Comparison of ENCODE assay signal across 8 cellular contexts in the genomic region with DNA sequence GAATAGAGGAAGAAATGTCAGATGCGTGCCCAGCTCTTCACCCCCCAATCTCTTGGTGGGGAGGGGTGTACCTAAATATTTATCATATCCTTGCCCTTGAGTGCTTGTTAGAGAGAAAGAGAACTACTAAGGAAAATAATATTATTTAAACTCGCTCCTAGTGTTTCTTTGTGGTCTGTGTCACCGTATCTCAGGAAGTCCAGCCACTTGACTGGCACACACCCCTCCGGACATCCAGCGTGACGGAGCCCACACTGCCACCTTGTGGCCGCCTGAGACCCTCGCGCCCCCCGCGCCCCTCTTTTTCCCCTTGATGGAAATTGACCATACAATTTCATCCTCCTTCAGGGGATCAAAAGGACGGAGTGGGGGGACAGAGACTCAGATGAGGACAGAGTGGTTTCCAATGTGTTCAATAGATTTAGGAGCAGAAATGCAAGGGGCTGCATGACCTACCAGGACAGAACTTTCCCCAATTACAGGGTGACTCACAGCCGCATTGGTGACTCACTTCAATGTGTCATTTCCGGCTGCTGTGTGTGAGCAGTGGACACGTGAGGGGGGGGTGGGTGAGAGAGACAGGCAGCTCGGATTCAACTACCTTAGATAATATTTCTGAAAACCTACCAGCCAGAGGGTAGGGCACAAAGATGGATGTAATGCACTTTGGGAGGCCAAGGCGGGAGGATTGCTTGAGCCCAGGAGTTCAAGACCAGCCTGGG. TPM values are rescaled to one million over a fixed set of nuclear protein-coding genes. Genes with fewer than 3 reads are reported as not detected.
DNase-seq lines count a peak whose midpoint lies in the region; ATAC-seq and TF ChIP-seq lines count a peak whose summit lies in the region.

No MANE protein-coding gene starts in this region.

- H3K27me3 ChIP-seq in dorsolateral prefrontal cortex, result peaks cover 0 to 7% (median 0%) of the 10 kb centered on the region in 45 donors

- H3K27ac Mint-ChIP-seq in mesothelial cell of epicardium, result peak overlapping the region; percentile 56

- H3K27ac ChIP-seq in dorsolateral prefrontal cortex, result peak overlapping the region in 41 of 59 donors; percentile 3 to 86 (median 57)

- DNase-seq in GM12865 (ENCODE audit: low read depth) (peak; percentile 90), NCI-H460 (ENCODE audit: extremely low read depth, low read depth) (peak; percentile 96), dorsolateral prefrontal cortex (peak in 5 of 10 donors; percentile 49 to 85 (median 76)), mesothelial cell of epicardium (ENCODE audit: low spot score in 2 of 2, unreplicated experiment in 2 of 2) (no peak)
- DNase-seq in activated CD4-positive, alpha-beta T cell treated with anti-CD3 and anti-CD28 coated beads, Interleukin-2, amount 50 U/mL, for 24 hours (ENCODE audit: low read depth in 1 of 2, low spot score in 1 of 2), result peak; percentile 62 to 89
- peak; percentile 73 to 75 for DNase-seq in stimulated activated CD8-positive, alpha-beta memory T cell treated with anti-CD3 and anti-CD28 coated beads, Interleukin-4, amount 100 ng/mL, for 1 hour (ENCODE audit: low read depth in 2 of 2, low spot score in 1 of 2)

- ATAC-seq in HG02981 (IDR thresholded peaks at IDR 0.05; ENCODE audit: unreplicated experiment) (peak; percentile 73), HG03139 (IDR thresholded peaks at IDR 0.05; ENCODE audit: unreplicated experiment) (no peak)

- no peaks in the 10 kb centered on the region for H3K36me3 Mint-ChIP-seq in mesothelial cell of epicardium

- H3K27me3 Mint-ChIP-seq in mesothelial cell of epicardium (ENCODE audit: low read depth), result peaks cover 1% of the 10 kb centered on the region

- no peaks in the 10 kb centered on the region for H3K9me3 Mint-ChIP-seq in mesothelial cell of epicardium

- peak; percentile 76 for TF ChIP-seq CTCF in GM12865 (IDR thresholded peaks at IDR 0.05; ENCODE audit: insufficient read depth, low read depth, low read length, missing control alignments)
- TF ChIP-seq CTCF in dorsolateral prefrontal cortex (IDR thresholded peaks at IDR 0.05 in 54 of 56, conservative IDR thresholded peaks at IDR 0.05 in 2 of 56; ENCODE audit: low read depth in 1 of 56, partially characterized antibody in 56 of 56), result peak; percentile 34 to 88 (median 72)
- peak; percentile 70 for TF ChIP-seq CTCF in mesothelial cell of epicardium (IDR thresholded peaks at IDR 0.05; ENCODE audit: unreplicated experiment)

- intact Hi-C loops in dorsolateral prefrontal cortex (cut with DNase I), result loop anchor here (1.0 to 5.0 kb wide), 2 partner anchors 36 to 44 kb away; no protein-coding TSS in a partner anchor

- peaks cover 23% of the 10 kb centered on the region for H3K4me1 Mint-ChIP-seq in mesothelial cell of epicardium

- H3K4me3 ChIP-seq in GM12865 (ENCODE audit: low read depth, low read length) (peak overlapping the region; percentile 45), dorsolateral prefrontal cortex (peak overlapping the region in 3 of 59 donors; percentile 12 to 21 (median 15))

- H3K4me3 Mint-ChIP-seq in mesothelial cell of epicardium, result peak overlapping the region; percentile 20

RNA-seq across cellular contexts. Expression of a gene that starts 11.4 kb away (rescaled TPM):
- 11.9 and 12.3 TPM in 2 replicates for total RNA-seq in NCI-H460 (2014; rRNA removed; shearing (Covaris generic))
- polyA plus RNA-seq in NCI-H460 (2014; cell fraction: nucleus; rRNA removed), result 4.2 and 6.7 TPM in 2 replicates
- total RNA-seq in dorsolateral prefrontal cortex (10 to 100 TPM in 4 of 120 experiments, 1 to 10 TPM in 94, under 1 TPM in 22; 0.31 to 13.4 (median 2.0) TPM), mesothelial cell of epicardium (11.4 to 15.1 TPM (median 14.2 TPM) in 3 replicates)

RNA-seq across cellular contexts. Expression of a gene that starts 16.0 kb away (rescaled TPM):
- total RNA-seq in NCI-H460 (2014; rRNA removed; shearing (Covaris generic)), result 125 and 143 TPM in 2 replicates
- 181 and 250 TPM in 2 replicates for polyA plus RNA-seq in NCI-H460 (2014; cell fraction: nucleus; rRNA removed)
- total RNA-seq in dorsolateral prefrontal cortex (100 to 1,000 TPM in 60 of 120 experiments, 10 to 100 TPM in 60; 39.7 to 176 (median 100.0) TPM), mesothelial cell of epicardium (57.4 to 63.4 TPM (median 61.5 TPM) in 3 replicates)

RNA-seq across cellular contexts. Expression of a gene that starts 27.1 kb away (rescaled TPM):
- 11.6 and 15.4 TPM in 2 replicates for total RNA-seq in NCI-H460 (2014; rRNA removed; shearing (Covaris generic))
- 5.5 and 6.0 TPM in 2 replicates for polyA plus RNA-seq in NCI-H460 (2014; cell fraction: nucleus; rRNA removed)
- 100 to 1,000 TPM in 22 of 120 experiments, 10 to 100 TPM in 93, 1 to 10 TPM in 5; 5.8 to 171 (median 31.4) TPM for total RNA-seq in dorsolateral prefrontal cortex
- 0.35 to 0.38 TPM (median 0.36 TPM) in 3 replicates for total RNA-seq in mesothelial cell of epicardium

RNA-seq across cellular contexts. Expression of a gene that starts 41.8 kb away (rescaled TPM):
- 0.09 TPM in 1 of 2 replicates, not detected in the other for total RNA-seq in NCI-H460 (2014; rRNA removed; shearing (Covaris generic))
- polyA plus RNA-seq in NCI-H460 (2014; cell fraction: nucleus; rRNA removed), result 0.02 TPM in 1 of 2 replicates, not detected in the other
- total RNA-seq in dorsolateral prefrontal cortex (1 to 10 TPM in 61 of 120 experiments, under 1 TPM in 53, not detected in 6; 0.23 to 5.3 (median 1.1) TPM), mesothelial cell of epicardium (not detected in 3 replicates)

RNA-seq across cellular contexts. Expression of a gene that starts 53.0 kb away (rescaled TPM):
- total RNA-seq in NCI-H460 (2014; rRNA removed; shearing (Covaris generic)), result 9.8 and 12.9 TPM in 2 replicates
- polyA plus RNA-seq in NCI-H460 (2014; cell fraction: nucleus; rRNA removed), result 20.2 and 28.5 TPM in 2 replicates
- 10 to 100 TPM in 99 of 120 experiments, 1 to 10 TPM in 21; 5.7 to 29.9 (median 14.1) TPM for total RNA-seq in dorsolateral prefrontal cortex
- total RNA-seq in mesothelial cell of epicardium, result 33.6 to 40.1 TPM (median 39.6 TPM) in 3 replicates

Comparison
In these comparisons a context has a peak if more than half of its experiments do, and no peak if none do; other contexts are left out.
1. DNase-seq: peak in GM12865 (single experiment), NCI-H460 (single experiment), activated CD4-positive, alpha-beta T cell treated with anti-CD3 and anti-CD28 coated beads, Interleukin-2, amount 50 U/mL, for 24 hours (2 of 2) and stimulated activated CD8-positive, alpha-beta memory T cell treated with anti-CD3 and anti-CD28 coated beads, Interleukin-4, amount 100 ng/mL, for 1 hour (2 of 2); none in mesothelial cell of epicardium (0 of 2).
2. Peak in every context shown above with its lines, with median percentiles within 50 percentile points of each other: CTCF ChIP-seq.